13 cellular contexts compared by ENCODE assay signal in genomic region chr4:48899950-48900349, GRCh38. TPM values are rescaled to one million over a fixed set of nuclear protein-coding genes. Genes with fewer than 3 reads are reported as not detected.
DNase-seq lines count a peak whose midpoint lies in the region; ATAC-seq, FAIRE-seq and TF ChIP-seq lines count a peak whose summit lies in the region.
"Had no signal": no experiment of that assay in that cellular context is flagged by ENCODE, and none has a peak within 500 bp of the region (broad histone marks: within the 10 kb centered on the region; RNA-seq: fewer than 3 reads in every experiment).

No MANE protein-coding gene starts in this region.

- ATAC-seq in GM23338 (no peak), GM18907 (IDR thresholded peaks at IDR 0.05; ENCODE audit: unreplicated experiment) (no peak)
- no peak for ATAC-seq in activated CD8-positive, alpha-beta T cell treated with anti-CD3 and anti-CD28 coated beads for 36 hours
- ATAC-seq: psoas muscle had no signal

- peak; percentile 69 for DNase-seq in A172 (ENCODE audit: low spot score)
- no peak for DNase-seq in GM23338 (ENCODE audit: low spot score)
- no peak for DNase-seq in activated CD8-positive, alpha-beta T cell treated with anti-CD3 and anti-CD28 coated beads for 36 hours
- DNase-seq in keratinocyte (ENCODE audit: low read depth, low spot score), result no peak
- no peak for DNase-seq in cardiac septum (ENCODE audit: low spot score)
- no peak for DNase-seq in NCI-H2107 treated with DMSO at 0.1 percent for 48 hours (lab: John Stamatoyannopoulos, UW; ENCODE audit: unreplicated experiment)
- no peak for DNase-seq in right atrium auricular region (ENCODE audit: low spot score)
- DNase-seq: activated CD4-positive, alpha-beta T cell treated with anti-CD3 and anti-CD28 coated beads for 1 hour; NCI-H2029; psoas muscle had no signal

- peaks cover 6% of the 10 kb centered on the region for H3K9me1 ChIP-seq in keratinocyte (ENCODE audit: control insufficient read depth, extremely low read depth, insufficient read depth, low read length)

- H3K4me1 ChIP-seq in GM23338 (ENCODE audit: insufficient read depth) (no peaks in the 10 kb centered on the region), keratinocyte (ENCODE audit: control insufficient read depth, extremely low read depth, insufficient read depth, low read length) (peaks cover 34% of the 10 kb centered on the region), right atrium auricular region (no peaks in the 10 kb centered on the region)
- H3K4me1 ChIP-seq: psoas muscle had no signal

- H3K27ac Mint-ChIP-seq in GM23338, result no peak overlapping the region
- H3K27ac Mint-ChIP-seq in activated CD8-positive, alpha-beta T cell treated with anti-CD3 and anti-CD28 coated beads for 36 hours, result peak overlapping the region; percentile 71

- H4K20me1 ChIP-seq in GM23338 (replicated peaks; ENCODE audit: insufficient read depth) (no peaks in the 10 kb centered on the region; the same call in 1 of the 2 replicates), keratinocyte (ENCODE audit: control insufficient read depth, extremely low read depth, insufficient read depth, low read length) (no peaks in the 10 kb centered on the region)

- H3K27me3 ChIP-seq in GM23338 (ENCODE audit: insufficient read depth) (no peaks in the 10 kb centered on the region), keratinocyte (ENCODE audit: control insufficient read depth, extremely low read depth, insufficient read depth, low read length) (no peaks in the 10 kb centered on the region), right atrium auricular region (no peaks in the 10 kb centered on the region)
- H3K27me3 ChIP-seq: ascending aorta, esophagus muscularis mucosa had no signal

- H3K9me3 ChIP-seq in keratinocyte (ENCODE audit: control insufficient read depth, low read depth, low read length), result no peaks in the 10 kb centered on the region
- no peaks in the 10 kb centered on the region for H3K9me3 ChIP-seq in right atrium auricular region
- H3K9me3 ChIP-seq: ascending aorta, esophagus muscularis mucosa, psoas muscle had no signal

- H3K27ac ChIP-seq in GM23338 (ENCODE audit: low read depth), result peak overlapping the region; percentile 18; the same call in 1 of the 2 replicates
- no peak overlapping the region for H3K27ac ChIP-seq in keratinocyte (ENCODE audit: control insufficient read depth, insufficient read depth, low read length)
- H3K27ac ChIP-seq in right atrium auricular region, result no peak overlapping the region
- H3K27ac ChIP-seq: ascending aorta, esophagus muscularis mucosa, psoas muscle had no signal

- no peak overlapping the region for H3K4me2 ChIP-seq in GM23338
- no peak overlapping the region for H3K4me2 ChIP-seq in keratinocyte (ENCODE audit: control insufficient read depth, extremely low read depth, insufficient read depth, low read depth, low read length)

- H3K4me1 Mint-ChIP-seq in GM23338, result peaks cover 5% of the 10 kb centered on the region; the same call in 2 of the 3 replicates
- peaks cover 37% of the 10 kb centered on the region for H3K4me1 Mint-ChIP-seq in activated CD8-positive, alpha-beta T cell treated with anti-CD3 and anti-CD28 coated beads for 36 hours (ENCODE audit: low read depth)

- POLR2A ChIA-PET in activated CD8-positive, alpha-beta T cell treated with anti-CD3 and anti-CD28 coated beads for 36 hours (lab: Charles Lee), result no interaction called here

- intact Hi-C loops in activated CD8-positive, alpha-beta T cell treated with anti-CD3 and anti-CD28 coated beads for 36 hours (cut with micrococcal nuclease), result no loop called here
- intact Hi-C loops in cardiac septum (cut with DNase I), result no loop called here

- no peaks in the 10 kb centered on the region for H3F3A ChIP-seq in GM23338 (replicated peaks; ENCODE audit: low read depth)

- H3K9me2 ChIP-seq in GM23338 (ENCODE audit: insufficient read depth), result no peaks in the 10 kb centered on the region

- H3K9ac ChIP-seq in keratinocyte (ENCODE audit: control insufficient read depth, extremely low read depth, insufficient read depth, low read length), result no peak overlapping the region

- TF ChIP-seq CTCF in GM23338 (conservative IDR thresholded peaks at IDR 0.05; ENCODE audit: low read depth in 2 of 2) (no peak), keratinocyte (optimal IDR thresholded peaks at IDR 0.05 in 1 of 3, IDR thresholded peaks at IDR 0.05 in 1 of 3, conservative IDR thresholded peaks at IDR 0.05 in 1 of 3; ENCODE audit: extremely low read depth in 1 of 3, insufficient read depth in 2 of 3, low read length in 3 of 3) (no peak), right atrium auricular region (IDR thresholded peaks at IDR 0.05) (no peak)
- no peak for TF ChIP-seq CTCF in activated CD8-positive, alpha-beta T cell treated with anti-CD3 and anti-CD28 coated beads for 36 hours (IDR thresholded peaks at IDR 0.05)

- no peak overlapping the region for H3K4me3 ChIP-seq in GM23338
- no peak overlapping the region for H3K4me3 ChIP-seq in keratinocyte (ENCODE audit: control insufficient read depth in 2 of 3, extremely low read depth in 1 of 3, insufficient read depth in 2 of 3, low read depth in 1 of 3, low read length in 3 of 3)
- H3K4me3 ChIP-seq in right atrium auricular region, result no peak overlapping the region
- H3K4me3 ChIP-seq: ascending aorta, esophagus muscularis mucosa, psoas muscle had no signal

- FAIRE-seq in keratinocyte (lab: Jason Lieb, UNC), result peak; percentile 52

- no peaks in the 10 kb centered on the region; the same call in 1 of the 3 replicates for H3K9me3 Mint-ChIP-seq in GM23338
- H3K9me3 Mint-ChIP-seq in activated CD8-positive, alpha-beta T cell treated with anti-CD3 and anti-CD28 coated beads for 36 hours, result no peaks in the 10 kb centered on the region

- H3K36me3 ChIP-seq in GM23338 (ENCODE audit: insufficient read depth) (peaks cover 29% of the 10 kb centered on the region), keratinocyte (ENCODE audit: control insufficient read depth in 2 of 2, extremely low read depth in 1 of 2, insufficient read depth in 2 of 2, low read length in 2 of 2) (peaks cover 18 to 44% of the 10 kb centered on the region in 2 experiments), right atrium auricular region (no peaks in the 10 kb centered on the region)

- H2AFZ ChIP-seq in GM23338 (no peak overlapping the region), keratinocyte (ENCODE audit: control insufficient read depth, low read length) (no peak overlapping the region)

- dilution Hi-C loops in keratinocyte (cut with MboI; ENCODE audit: extremely low pct_ligation_motif_present, low sequenced_read_pairs), result no loop called here

- no peak overlapping the region for H3K4me3 Mint-ChIP-seq in GM23338
- no peak overlapping the region for H3K4me3 Mint-ChIP-seq in activated CD8-positive, alpha-beta T cell treated with anti-CD3 and anti-CD28 coated beads for 36 hours

- no peaks in the 10 kb centered on the region for H3K27me3 Mint-ChIP-seq in GM23338 (ENCODE audit: insufficient read depth, low read depth, poor library complexity)
- no peaks in the 10 kb centered on the region for H3K27me3 Mint-ChIP-seq in activated CD8-positive, alpha-beta T cell treated with anti-CD3 and anti-CD28 coated beads for 36 hours

- H3K36me3 Mint-ChIP-seq in GM23338 (ENCODE audit: low read depth), result peaks cover 62% of the 10 kb centered on the region
- peaks cover 61% of the 10 kb centered on the region for H3K36me3 Mint-ChIP-seq in activated CD8-positive, alpha-beta T cell treated with anti-CD3 and anti-CD28 coated beads for 36 hours (ENCODE audit: low read depth)

- CTCF ChIA-PET in activated CD8-positive, alpha-beta T cell treated with anti-CD3 and anti-CD28 coated beads for 36 hours (lab: Charles Lee), result interaction anchor here (0.6 to 1.7 kb wide), 2 partner anchors 9 to 609 kb away, joined by 3 to 4 read pairs; no protein-coding TSS in a partner anchor

- H3K79me2 ChIP-seq in GM23338 (replicated peaks; ENCODE audit: insufficient read depth), result peaks cover 8% of the 10 kb centered on the region; the same call in 1 of the 2 replicates
- H3K79me2 ChIP-seq in keratinocyte (ENCODE audit: control insufficient read depth, insufficient read depth, low read length), result peaks cover 37% of the 10 kb centered on the region

TF ChIP-seq in GM23338, 12 proteins besides CTCF, POLR2A, EP300 and RAD21 (continues in another document):
- TF ChIP-seq POLR2AphosphoS5 (IDR thresholded peaks at IDR 0.05; ENCODE audit: low read depth) (no peak), STAT1 (IDR thresholded peaks at IDR 0.05; ENCODE audit: unreplicated experiment) (no peak), JUNB (IDR thresholded peaks at IDR 0.05; ENCODE audit: unreplicated experiment) (no peak)

RNA-seq across cellular contexts. Expression of gene OCIAD2, which starts 6.6 kb away (rescaled TPM):
- 128 and 158 TPM in 2 replicates for total RNA-seq in A172 (2014; rRNA removed; shearing (Covaris generic))
- 36.8 and 40.6 TPM in 2 replicates for total RNA-seq in GM23338 (2014; rRNA removed; shearing (Covaris generic))
- polyA plus RNA-seq in GM23338 (2016; fragmentation: Nextera tagmentation; extraction: Ambion mirVana) (285 and 317 TPM in 2 replicates), keratinocyte (363 to 407 TPM (median 373 TPM) in 3 replicates)
- total RNA-seq in activated CD8-positive, alpha-beta T cell treated with anti-CD3 and anti-CD28 coated beads for 36 hours, result 10 to 100 TPM; 65.1 to 82.7 TPM
- polyA plus RNA-seq in keratinocyte (2011; ENCODE audit: low read depth), result 63.3 TPM
- 246 and 265 TPM in 2 replicates for polyA plus RNA-seq in keratinocyte (2011; cell fraction: cytosol; rRNA removed)
- 96.3 and 119 TPM in 2 replicates for polyA plus RNA-seq in keratinocyte (2011; cell fraction: nucleus; rRNA removed)
- polyA plus RNA-seq in keratinocyte (2012; ENCODE audit: low replicate concordance), result 264 and 519 TPM in 2 replicates
- polyA minus RNA-seq in keratinocyte, result 50.7 to 119 TPM (median 90.6 TPM) in 3 replicates
- 167 TPM for polyA minus RNA-seq in keratinocyte (2011; cell fraction: cytosol; rRNA and poly(A)+ RNA removed)
- polyA minus RNA-seq in keratinocyte (2011; cell fraction: nucleus; rRNA and poly(A)+ RNA removed), result 29.8 and 44.4 TPM in 2 replicates
- total RNA-seq in cardiac septum (8.9 TPM), right atrium auricular region (10 to 100 TPM in 1 of 2 donors, 1 to 10 TPM in 1; 8.3 to 13.2 TPM)
